ENCODE assay signal across 14 cellular contexts in the genomic region with DNA sequence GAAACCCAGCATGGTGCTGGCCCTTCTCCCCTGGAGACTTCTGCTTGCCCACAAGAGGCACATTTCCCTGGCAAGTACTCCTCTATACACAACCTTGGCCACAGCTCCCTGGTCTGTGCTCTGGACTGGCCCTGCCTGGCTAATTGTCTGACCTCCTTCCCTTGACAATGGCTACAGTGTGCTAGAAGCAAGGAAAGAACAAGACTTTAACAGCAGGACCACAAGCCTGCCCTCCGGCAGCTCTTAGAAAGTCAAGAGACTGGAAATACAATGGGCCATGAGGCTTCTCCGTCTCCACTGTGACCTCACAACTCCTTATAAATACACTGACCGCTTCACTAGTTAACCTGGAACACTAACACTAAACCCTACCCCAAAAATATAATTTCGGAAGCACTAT. TPM values are rescaled to one million over a fixed set of nuclear protein-coding genes. Genes with fewer than 3 reads are reported as not detected.
DNase-seq lines count a peak whose midpoint lies in the region; ATAC-seq and TF ChIP-seq lines count a peak whose summit lies in the region.
"Had no signal": no experiment of that assay in that cellular context is flagged by ENCODE, and none has a peak within 500 bp of the region (broad histone marks: within the 10 kb centered on the region; RNA-seq: fewer than 3 reads in every experiment).

No MANE protein-coding gene starts in this region.

- H3K9me3 ChIP-seq in CD4-positive, CD25-positive, alpha-beta regulatory T cell (ENCODE audit: control insufficient read depth in 2 of 2, low read length in 2 of 2) = no peaks in the 10 kb centered on the region
- H3K9me3 ChIP-seq in CD8-positive, alpha-beta memory T cell (ENCODE audit: low read length) = no peaks in the 10 kb centered on the region
- no peaks in the 10 kb centered on the region for H3K9me3 ChIP-seq in gastrocnemius medialis
- H3K9me3 ChIP-seq: BE2C had no signal

- H3K4me3 Mint-ChIP-seq in CD4-positive, CD25-positive, alpha-beta regulatory T cell = no peak overlapping the region
- H3K4me3 Mint-ChIP-seq in CD8-positive, alpha-beta memory T cell = no peak overlapping the region
- H3K4me3 Mint-ChIP-seq: HFFc6 had no signal

- H3K27ac ChIP-seq in CD4-positive, CD25-positive, alpha-beta regulatory T cell (ENCODE audit: insufficient read depth, low read length, poor library complexity, severe bottlenecking) = no peak overlapping the region
- no peak overlapping the region for H3K27ac ChIP-seq in CD8-positive, alpha-beta memory T cell (ENCODE audit: low read depth, low read length)
- peak overlapping the region in 57 of 59 donors; percentile 9 to 100 (median 97) for H3K27ac ChIP-seq in dorsolateral prefrontal cortex
- peak overlapping the region; percentile 52 to 70 (median 60) for H3K27ac ChIP-seq in gastrocnemius medialis
- H3K27ac ChIP-seq in brain microvascular endothelial cell = no peak overlapping the region
- H3K27ac ChIP-seq: KMS-11, PC-9 had no signal

- DNase-seq in CD4-positive, CD25-positive, alpha-beta regulatory T cell = no peak
- no peak for DNase-seq in CD8-positive, alpha-beta memory T cell
- DNase-seq in dorsolateral prefrontal cortex = no peak
- DNase-seq in gastrocnemius medialis = no peak
- DNase-seq in brain microvascular endothelial cell = no peak
- DNase-seq in GF-D8 (lab: John Stamatoyannopoulos, UW) = no peak
- no peak for DNase-seq in Right ventricle myocardium inferior (ENCODE audit: missing footprints)
- DNase-seq: BE2C, DMS 273 treated with DMSO at 0.1 percent for 48 hours, HFFc6, NCI-H1092 treated with DMSO at 0.1 percent for 48 hours, NCI-H1694 treated with DMSO at 0.1 percent for 48 hours, PC-9 had no signal

- peaks cover 90% of the 10 kb centered on the region for H3K36me3 ChIP-seq in CD4-positive, CD25-positive, alpha-beta regulatory T cell (ENCODE audit: control insufficient read depth, insufficient read depth, low read length)
- H3K36me3 ChIP-seq in CD8-positive, alpha-beta memory T cell (ENCODE audit: insufficient read depth, low read length) = peaks cover 57% of the 10 kb centered on the region
- H3K36me3 ChIP-seq in gastrocnemius medialis (peaks cover 0 to 13% of the 10 kb centered on the region in 2 donors), brain microvascular endothelial cell (replicated peaks) (peaks cover 28% of the 10 kb centered on the region)
- H3K36me3 ChIP-seq: BE2C had no signal

- in situ Hi-C loops in gastrocnemius medialis (cut with MboI; ENCODE audit: low sequenced_read_pairs in 4 of 4) (no loop called here), brain microvascular endothelial cell (cut with HindIII; ENCODE audit: low pct_ligation_motif_present, low sequenced_read_pairs) (no loop called here)

- H3K9me3 Mint-ChIP-seq in CD4-positive, CD25-positive, alpha-beta regulatory T cell = peaks cover 0 to 1% (median 0%) of the 10 kb centered on the region in 7 donors
- no peaks in the 10 kb centered on the region for H3K9me3 Mint-ChIP-seq in CD8-positive, alpha-beta memory T cell
- H3K9me3 Mint-ChIP-seq: HFFc6 had no signal

- peaks cover 15% of the 10 kb centered on the region for H3K4me1 ChIP-seq in CD4-positive, CD25-positive, alpha-beta regulatory T cell (ENCODE audit: control insufficient read depth, insufficient read depth, low read length, poor library complexity, severe bottlenecking)
- peaks cover 9% of the 10 kb centered on the region for H3K4me1 ChIP-seq in CD8-positive, alpha-beta memory T cell (ENCODE audit: insufficient read depth, low read length)
- H3K4me1 ChIP-seq in gastrocnemius medialis = peaks cover 14 to 20% of the 10 kb centered on the region in 2 donors

- peaks cover 19 to 50% (median 32%) of the 10 kb centered on the region in 4 donors for H3K4me1 Mint-ChIP-seq in CD4-positive, CD25-positive, alpha-beta regulatory T cell
- H3K4me1 Mint-ChIP-seq in CD8-positive, alpha-beta memory T cell = peaks cover 19 to 45% (median 34%) of the 10 kb centered on the region in 3 donors

- peaks cover 83% of the 10 kb centered on the region for H3K36me3 Mint-ChIP-seq in CD4-positive, CD25-positive, alpha-beta regulatory T cell
- peaks cover 3 to 96% (median 28%) of the 10 kb centered on the region in 3 donors for H3K36me3 Mint-ChIP-seq in CD8-positive, alpha-beta memory T cell

- no peaks in the 10 kb centered on the region for H3K27me3 ChIP-seq in CD4-positive, CD25-positive, alpha-beta regulatory T cell (ENCODE audit: control insufficient read depth, insufficient read depth, low read length)
- no peaks in the 10 kb centered on the region for H3K27me3 ChIP-seq in CD8-positive, alpha-beta memory T cell (ENCODE audit: insufficient read depth, low read length, poor library complexity, severe bottlenecking)
- H3K27me3 ChIP-seq in dorsolateral prefrontal cortex = no peaks in the 10 kb centered on the region
- H3K27me3 ChIP-seq in gastrocnemius medialis = no peaks in the 10 kb centered on the region
- H3K27me3 ChIP-seq in brain microvascular endothelial cell (replicated peaks) = no peaks in the 10 kb centered on the region
- H3K27me3 ChIP-seq: BE2C had no signal

- no peak overlapping the region for H3K4me3 ChIP-seq in CD4-positive, CD25-positive, alpha-beta regulatory T cell (ENCODE audit: low read depth, low read length)
- no peak overlapping the region for H3K4me3 ChIP-seq in CD8-positive, alpha-beta memory T cell (ENCODE audit: low read length)
- H3K4me3 ChIP-seq in dorsolateral prefrontal cortex = no peak overlapping the region
- no peak overlapping the region for H3K4me3 ChIP-seq in gastrocnemius medialis
- no peak overlapping the region for H3K4me3 ChIP-seq in brain microvascular endothelial cell (ENCODE audit: low read depth, low read length)
- H3K4me3 ChIP-seq: PC-9 had no signal

- intact Hi-C loops in dorsolateral prefrontal cortex (cut with DNase I) = no loop called here
- intact Hi-C loops in gastrocnemius medialis (cut with DNase I; ENCODE audit: low total_unique reads) = no loop called here
- intact Hi-C loops in Right ventricle myocardium inferior (cut with DNase I) = no loop called here

- CTCF ChIA-PET in CD8-positive, alpha-beta memory T cell (lab: Charles Lee) = interaction anchor here (1.3 kb wide), 1 partner anchor 72 kb away, joined by 4 read pairs; no protein-coding TSS in a partner anchor

- ATAC-seq in CD4-positive, CD25-positive, alpha-beta regulatory T cell (ENCODE audit: low read depth in 2 of 2) = no peak
- ATAC-seq in gastrocnemius medialis (no peak), Right ventricle myocardium inferior (no peak)

- H3K27ac Mint-ChIP-seq in CD4-positive, CD25-positive, alpha-beta regulatory T cell = peak overlapping the region; percentile 62 to 85 (median 70)
- H3K27ac Mint-ChIP-seq in CD8-positive, alpha-beta memory T cell = peak overlapping the region in 7 of 8 donors; percentile 5 to 76 (median 45)
- H3K27ac Mint-ChIP-seq: HFFc6 had no signal

- TF ChIP-seq CTCF in dorsolateral prefrontal cortex (IDR thresholded peaks at IDR 0.05 in 54 of 56, conservative IDR thresholded peaks at IDR 0.05 in 2 of 56; ENCODE audit: low read depth in 1 of 56, partially characterized antibody in 56 of 56) (no peak), gastrocnemius medialis (IDR thresholded peaks at IDR 0.05 in 4 of 5, conservative IDR thresholded peaks at IDR 0.05 in 1 of 5) (no peak), brain microvascular endothelial cell (IDR thresholded peaks at IDR 0.05; ENCODE audit: low read depth, low read length, missing control alignments) (no peak)

- no peak for TF ChIP-seq POLR2A in gastrocnemius medialis (IDR thresholded peaks at IDR 0.05)

- no peaks in the 10 kb centered on the region for H3K27me3 Mint-ChIP-seq in CD4-positive, CD25-positive, alpha-beta regulatory T cell
- H3K27me3 Mint-ChIP-seq in CD8-positive, alpha-beta memory T cell = no peaks in the 10 kb centered on the region

- POLR2A ChIA-PET in CD8-positive, alpha-beta memory T cell (lab: Charles Lee) = no interaction called here

RNA-seq across cellular contexts. Expression of gene LIG3, which starts 36.7 kb away (rescaled TPM):
- 39.1 TPM for total RNA-seq in CD4-positive, CD25-positive, alpha-beta regulatory T cell
- 10 to 100 TPM in 3 of 4 donors, 1 to 10 TPM in 1; 9.5 to 11.4 (median 10.5) TPM for polyA plus RNA-seq in CD4-positive, CD25-positive, alpha-beta regulatory T cell
- total RNA-seq in CD8-positive, alpha-beta memory T cell = 10 to 100 TPM; 48.7 to 50.9 TPM
- 14.7 TPM for polyA plus RNA-seq in CD8-positive, alpha-beta memory T cell
- total RNA-seq in dorsolateral prefrontal cortex = 10 to 100 TPM; 30.3 to 62.9 (median 43.1) TPM
- 10 to 100 TPM; 16.9 to 25.4 (median 21.5) TPM for total RNA-seq in gastrocnemius medialis
- total RNA-seq in Right ventricle myocardium inferior = 20.5 TPM

RNA-seq across cellular contexts. Expression of gene RFFL, which starts 46.5 kb away (rescaled TPM):
- 118 TPM for total RNA-seq in CD4-positive, CD25-positive, alpha-beta regulatory T cell
- polyA plus RNA-seq in CD4-positive, CD25-positive, alpha-beta regulatory T cell = 100 to 1,000 TPM in 1 of 4 donors, 10 to 100 TPM in 3; 69.8 to 128 (median 79.3) TPM
- 10 to 100 TPM; 30.2 to 33.1 TPM for total RNA-seq in CD8-positive, alpha-beta memory T cell
- 43.6 TPM for polyA plus RNA-seq in CD8-positive, alpha-beta memory T cell
- total RNA-seq in dorsolateral prefrontal cortex (100 to 1,000 TPM in 3 of 120 experiments, 10 to 100 TPM in 117; 18.0 to 137 (median 45.5) TPM), gastrocnemius medialis (10 to 100 TPM; 17.4 to 65.7 (median 35.0) TPM), Right ventricle myocardium inferior (11.2 TPM)

RNA-seq across cellular contexts. Expression of gene ZNF830, which starts 55.7 kb away (rescaled TPM):
- 36.4 TPM for total RNA-seq in CD4-positive, CD25-positive, alpha-beta regulatory T cell
- polyA plus RNA-seq in CD4-positive, CD25-positive, alpha-beta regulatory T cell = 10 to 100 TPM; 15.8 to 28.6 (median 21.0) TPM
- total RNA-seq in CD8-positive, alpha-beta memory T cell = 10 to 100 TPM; 22.7 to 26.7 TPM
- 25.2 TPM for polyA plus RNA-seq in CD8-positive, alpha-beta memory T cell
- total RNA-seq in dorsolateral prefrontal cortex (10 to 100 TPM in 119 of 120 experiments, 1 to 10 TPM in 1; 9.3 to 22.0 (median 15.2) TPM), gastrocnemius medialis (10 to 100 TPM in 1 of 4 donors, 1 to 10 TPM in 3; 6.0 to 11.0 (median 7.2) TPM), Right ventricle myocardium inferior (9.8 TPM)

RNA-seq across cellular contexts. Expression of gene CCT6B, which starts 55.8 kb away (rescaled TPM):
- 2.7 TPM for total RNA-seq in CD4-positive, CD25-positive, alpha-beta regulatory T cell
- 1 to 10 TPM; 1.3 to 4.2 (median 1.7) TPM for polyA plus RNA-seq in CD4-positive, CD25-positive, alpha-beta regulatory T cell
- 1 to 10 TPM in 1 of 2 experiments, under 1 TPM in 1; 0.90 to 1.8 TPM for total RNA-seq in CD8-positive, alpha-beta memory T cell
- 0.74 TPM for polyA plus RNA-seq in CD8-positive, alpha-beta memory T cell
- 1 to 10 TPM; 1.3 to 9.3 (median 4.1) TPM for total RNA-seq in dorsolateral prefrontal cortex
- 1 to 10 TPM; 1.4 to 5.4 (median 2.8) TPM for total RNA-seq in gastrocnemius medialis
- 1.4 TPM for total RNA-seq in Right ventricle myocardium inferior

Comparison
In these comparisons a context has a peak if more than half of its experiments do, and no peak if none do; other contexts are left out.
1. H3K27ac ChIP-seq: peak in dorsolateral prefrontal cortex (57 of 59) and gastrocnemius medialis (4 of 4); none in CD4-positive, CD25-positive, alpha-beta regulatory T cell (single experiment), CD8-positive, alpha-beta memory T cell (single experiment) and brain microvascular endothelial cell (single experiment).